ENCODE assay signal across 22 cellular contexts in genomic region chr5:131649160-131649559, GRCh38.
"Had no signal": no experiment of that assay in that cellular context is flagged by ENCODE, and none has a peak within 500 bp of the region (broad histone marks: within the 10 kb centered on the region; RNA-seq: fewer than 3 reads in every experiment).

No MANE protein-coding gene starts in this region.

- H3K27me3 Mint-ChIP-seq: activated CD8-positive, alpha-beta T cell treated with anti-CD3 and anti-CD28 coated beads for 36 hours; brain; dendritic cell treated with granulocyte-macrophage colony-stimulating factor and Interleukin-4, amounts not matched to agents 40 ng/mL and 50 ng/mL, for 4 days; effector memory CD8-positive, alpha-beta T cell; progenitor cell of endocrine pancreas; stimulated activated naive CD8-positive, alpha-beta T cell treated with anti-CD3 and anti-CD28 coated beads, Interleukin-15, amount 100 ng/mL, for 72 hours had no signal

- H3K4me3 ChIP-seq: hepatocyte, testis, upper lobe of left lung had no signal

- H3K27ac ChIP-seq: hepatocyte, testis, upper lobe of left lung had no signal

- H3K4me1 ChIP-seq: testis had no signal

- H3K4me1 Mint-ChIP-seq: brain; nephron; stimulated activated naive CD8-positive, alpha-beta T cell treated with anti-CD3 and anti-CD28 coated beads, Interleukin-15, amount 100 ng/mL, for 72 hours; WTC11 had no signal

- ATAC-seq: activated CD8-positive, alpha-beta T cell treated with anti-CD3 and anti-CD28 coated beads for 36 hours; activated naive CD4-positive, alpha-beta T cell treated with anti-CD3 and anti-CD28 coated beads, Interleukin-2, amount 50 U/mL, for 72 hours; effector memory CD8-positive, alpha-beta T cell; left ventricle myocardium superior; right cardiac atrium; stimulated activated naive CD8-positive, alpha-beta T cell treated with anti-CD3 and anti-CD28 coated beads, Interleukin-15, amount 100 ng/mL, for 72 hours; WTC11 had no signal

- H3K27ac Mint-ChIP-seq: activated CD8-positive, alpha-beta T cell treated with anti-CD3 and anti-CD28 coated beads for 36 hours; brain; dendritic cell treated with granulocyte-macrophage colony-stimulating factor and Interleukin-4, amounts not matched to agents 40 ng/mL and 50 ng/mL, for 4 days; effector memory CD8-positive, alpha-beta T cell; nephron; progenitor cell of endocrine pancreas; WTC11 had no signal

- H3K4me3 Mint-ChIP-seq: activated CD8-positive, alpha-beta T cell treated with anti-CD3 and anti-CD28 coated beads for 36 hours; brain; dendritic cell treated with granulocyte-macrophage colony-stimulating factor and Interleukin-4, amounts not matched to agents 40 ng/mL and 50 ng/mL, for 4 days; effector memory CD8-positive, alpha-beta T cell; nephron; stimulated activated naive CD8-positive, alpha-beta T cell treated with anti-CD3 and anti-CD28 coated beads, Interleukin-15, amount 100 ng/mL, for 72 hours; WTC11 had no signal

- FAIRE-seq: TTC549 had no signal

- H3K9me3 ChIP-seq: testis, upper lobe of left lung had no signal

- H3K27me3 ChIP-seq: hepatocyte, testis, upper lobe of left lung had no signal

- DNase-seq: activated CD4-positive, alpha-beta T cell treated with anti-CD3 and anti-CD28 coated beads for 4 hours; activated CD8-positive, alpha-beta memory T cell treated with anti-CD3 and anti-CD28 coated beads, Interleukin-2, amount 50 U/mL, for 4 hours; activated CD8-positive, alpha-beta T cell treated with anti-CD3 and anti-CD28 coated beads for 36 hours; activated effector memory CD4-positive, alpha-beta T cell treated with anti-CD3 and anti-CD28 coated beads, Interleukin-2, amount 50 U/mL, for 16 hours; activated T-cell treated with anti-CD3 and anti-CD28 coated beads, Interleukin-2, amount 50 U/mL, for 48 hours; amniotic stem cell; effector memory CD8-positive, alpha-beta T cell; left ventricle myocardium superior; nucleus accumbens; right cardiac atrium; stimulated activated naive CD8-positive, alpha-beta T cell treated with anti-CD3 and anti-CD28 coated beads, Interleukin-15, amount 100 ng/mL, for 72 hours; T-helper 2 cell; testis; upper lobe of left lung had no signal
